ENCODE assay signal across 8 cellular contexts in the genomic region with DNA sequence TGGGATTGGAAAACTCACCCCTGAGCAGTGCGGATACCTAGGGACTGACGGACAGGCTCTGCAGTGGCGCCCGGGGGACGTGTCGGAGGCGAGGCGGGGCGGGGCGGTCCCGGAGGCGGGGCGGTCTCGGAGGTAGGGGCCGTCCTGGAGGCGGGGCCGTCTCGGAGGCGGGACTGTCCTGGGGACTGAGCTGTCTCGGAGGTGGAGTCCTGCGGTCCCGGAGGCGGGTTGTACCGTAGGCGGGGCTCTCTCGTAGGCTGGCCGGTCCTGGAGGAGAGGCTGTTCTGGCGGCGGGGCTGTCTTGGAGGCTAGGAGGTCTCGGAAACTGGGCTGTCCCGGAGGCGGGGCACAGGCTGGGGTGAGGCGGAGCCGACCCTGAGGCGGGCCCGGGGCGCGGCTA.
A peak's percentile ranks its signal among the peaks of the same experiment; 100 is the strongest.
DNase-seq lines count a peak whose midpoint lies in the region; TF ChIP-seq lines count a peak whose summit lies in the region.
"Not testable (repeated sequence)": the region's sequence is repeated elsewhere in the genome, so short reads cannot be mapped to it uniquely, and the experiment has no call there.

No MANE protein-coding gene starts in this region.

- not testable (repeated sequence) for H3K9me3 ChIP-seq in neuronal stem cell (replicated peaks in 1 of 2; ENCODE audit: control insufficient read depth in 2 of 2, insufficient read depth in 1 of 2, low read depth in 1 of 2, low read length in 2 of 2)

- H4K91ac ChIP-seq in neuronal stem cell (ENCODE audit: low read depth, low read length, poor library complexity), result not testable (repeated sequence)

- not testable (repeated sequence) for H2BK5ac ChIP-seq in neuronal stem cell (ENCODE audit: low read length)

- not testable (repeated sequence) for H3K36me3 ChIP-seq in neuronal stem cell (replicated peaks in 1 of 2; ENCODE audit: control insufficient read depth in 2 of 2, insufficient read depth in 2 of 2, low read length in 2 of 2)

- H4K8ac ChIP-seq in neuronal stem cell (ENCODE audit: low read depth, low read length), result not testable (repeated sequence)

- H3K4ac ChIP-seq in neuronal stem cell (ENCODE audit: low read length), result not testable (repeated sequence)

- not testable (repeated sequence) for H3K27me3 ChIP-seq in neuronal stem cell (ENCODE audit: control insufficient read depth in 3 of 3, insufficient read depth in 3 of 3, low read depth in 1 of 3, low read length in 3 of 3)

- not testable (repeated sequence) for H3K14ac ChIP-seq in neuronal stem cell (ENCODE audit: low read length)

- H3K79me1 ChIP-seq in neuronal stem cell (ENCODE audit: low read depth, low read length), result not testable (repeated sequence)

- H2AK5ac ChIP-seq in neuronal stem cell (ENCODE audit: low read depth, low read length), result not testable (repeated sequence)

- peak overlapping the region; percentile 61 for H2AFZ ChIP-seq in neuronal stem cell (ENCODE audit: low read length)

- H2BK15ac ChIP-seq in neuronal stem cell (ENCODE audit: low read length), result not testable (repeated sequence)

- H3K9ac ChIP-seq in neuronal stem cell (ENCODE audit: low read depth, low read length, poor library complexity), result not testable (repeated sequence)

- peak overlapping the region; percentile 39 for H3K4me3 ChIP-seq in Jurkat, Clone E6-1 (ENCODE audit: low read length)
- H3K4me3 ChIP-seq in epithelial cell of proximal tubule (ENCODE audit: low read depth, low read length) (peak overlapping the region; percentile 38), neuronal stem cell (ENCODE audit: low read length in 2 of 2) (peak overlapping the region in 1 of 2 donors; percentile 36)

- not testable (repeated sequence) for H2BK12ac ChIP-seq in neuronal stem cell (ENCODE audit: low read length)

- TF ChIP-seq CTCF in epithelial cell of proximal tubule (conservative IDR thresholded peaks at IDR 0.05; ENCODE audit: low read depth, low read length), result not testable (repeated sequence)

- H3K4me1 ChIP-seq in neuronal stem cell (ENCODE audit: control insufficient read depth in 2 of 2, insufficient read depth in 1 of 2, low read depth in 1 of 2, low read length in 2 of 2), result not testable (repeated sequence)

- H3K27ac ChIP-seq in neuronal stem cell (replicated peaks; ENCODE audit: low read length), result not testable (repeated sequence)

- DNase-seq in DMS79 treated with DMSO at 0.1 percent for 48 hours (lab: John Stamatoyannopoulos, UW) (peak; percentile 52), GOT3 (lab: John Stamatoyannopoulos, UW) (peak; percentile 76), SHP77 treated with DMSO at 0.1 percent for 48 hours (lab: John Stamatoyannopoulos, UW) (peak; percentile 12)
- not testable (repeated sequence) for DNase-seq in Jurkat, Clone E6-1 (ENCODE audit: low read depth, low spot score); epithelial cell of proximal tubule (ENCODE audit: low read depth); neuronal stem cell (ENCODE audit: low spot score)
- peak; percentile 97 to 99 for DNase-seq in activated T-cell treated with anti-CD3 and anti-CD28 coated beads, Interleukin-2, amount 50 U/mL, for 48 hours
- DNase-seq in stimulated activated CD8-positive, alpha-beta memory T cell treated with anti-CD3 and anti-CD28 coated beads, Interleukin-7, amount 100 ng/mL, for 48 hours (ENCODE audit: extremely low read depth in 1 of 2, low read depth in 1 of 2), result peak; percentile 78 to 89

- not testable (repeated sequence) for H3K23ac ChIP-seq in neuronal stem cell (ENCODE audit: low read depth, low read length, poor library complexity)

- not testable (repeated sequence) for H2BK120ac ChIP-seq in neuronal stem cell (ENCODE audit: low read depth, low read length)

- H3K18ac ChIP-seq in neuronal stem cell (ENCODE audit: low read length), result not testable (repeated sequence)

- H3K4me2 ChIP-seq in neuronal stem cell (ENCODE audit: insufficient read depth, low read length, poor library complexity, severe bottlenecking), result not testable (repeated sequence)

- WGBS in neuronal stem cell (ENCODE audit: extremely low coverage in 2 of 2, insufficient read length in 2 of 2, insufficient replicate concordance in 1 of 2), 2 donors, result no CpG with 5 or more reads among the region's 38 CpGs
